ENCODE assay signal across 9 cellular contexts in the genomic region with DNA sequence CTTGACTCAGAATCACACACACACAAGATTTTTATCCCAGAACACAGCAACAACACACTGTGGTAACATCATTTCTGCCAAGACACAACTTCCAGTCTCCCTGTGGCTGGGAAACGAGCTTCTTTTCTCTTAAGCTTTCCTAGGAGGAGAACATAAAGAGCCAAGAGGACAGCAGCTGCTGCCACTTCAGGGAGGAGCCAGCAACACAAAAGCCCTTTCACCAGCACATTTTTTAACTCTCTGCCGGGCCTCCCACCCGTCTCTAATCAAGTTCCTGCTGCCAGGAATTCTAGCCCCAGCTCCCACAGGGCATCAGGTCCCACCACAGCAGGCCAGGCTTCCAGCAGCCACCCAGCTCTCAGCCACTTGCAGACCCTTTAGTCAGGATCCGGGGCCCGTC. TPM values are rescaled to one million over a fixed set of nuclear protein-coding genes. Genes with fewer than 3 reads are reported as not detected.
DNase-seq lines count a peak whose midpoint lies in the region; ATAC-seq, FAIRE-seq and TF ChIP-seq lines count a peak whose summit lies in the region.
"Had no signal": no experiment of that assay in that cellular context is flagged by ENCODE, and none has a peak within 500 bp of the region (broad histone marks: within the 10 kb centered on the region; RNA-seq: fewer than 3 reads in every experiment).

No MANE protein-coding gene starts in this region.

- H3K79me2 ChIP-seq in H1 (ENCODE audit: control insufficient read depth in 1 of 2, insufficient read depth in 2 of 2, low read length in 2 of 2): peaks cover 43 to 97% of the 10 kb centered on the region in 2 experiments
- H3K79me2 ChIP-seq: parathyroid adenoma had no signal

- no peak overlapping the region for H3K4ac ChIP-seq in H1 (replicated peaks; ENCODE audit: insufficient read length, low read depth, low read length)

- no peak overlapping the region for H2BK15ac ChIP-seq in H1 (ENCODE audit: low read length)

- no peak overlapping the region for H3K56ac ChIP-seq in H1 (replicated peaks; ENCODE audit: insufficient read length, low read depth, low read length)

- TF ChIP-seq EP300 in H1 (IDR thresholded peaks at IDR 0.05; ENCODE audit: borderline replicate concordance in 1 of 2, low read depth in 2 of 2, low read length in 2 of 2): 0 out of 3 replicates have a peak, but pooled peaks of 1 of the 2 experiments have one; percentile 61

- H2AK5ac ChIP-seq in H1 (ENCODE audit: low read depth, low read length): no peak overlapping the region

- no peak overlapping the region for H3K9ac ChIP-seq in H1 (replicated peaks in 1 of 4; ENCODE audit: extremely low read depth in 1 of 4, low read depth in 3 of 4, low read length in 3 of 4)
- H3K9ac ChIP-seq: parathyroid adenoma had no signal

- no peak overlapping the region for H2AFZ ChIP-seq in H1 (ENCODE audit: low read length)
- H2AFZ ChIP-seq: parathyroid adenoma had no signal

- WGBS in H1 (ENCODE audit: extremely low coverage in 1 of 2, insufficient coverage in 1 of 2, insufficient read length in 1 of 2, insufficient replicate concordance in 2 of 2, low coverage in 1 of 2, low lambda C conversion rate in 2 of 2, missing lambda C conversion rate in 1 of 2), 2 experiments: 9% methylated on average over 5 of the region's 5 CpGs; no CpG with 5 or more reads in 1 of the 2 experiments
- WGBS in thyroid gland, 2 donors: 31 to 38% methylated on average over 5 of the region's 5 CpGs

- H4K8ac ChIP-seq in H1 (ENCODE audit: extremely low read depth, insufficient read depth, low read length): no peak overlapping the region

- H3K23ac ChIP-seq in H1 (ENCODE audit: insufficient read length): no peak overlapping the region

- peak overlapping the region; percentile 43 to 54 for H3K4me2 ChIP-seq in H1 (ENCODE audit: insufficient read depth in 1 of 2, low read depth in 2 of 2, low read length in 2 of 2)

- peaks cover 12 to 34% (median 26%) of the 10 kb centered on the region in 4 experiments for H3K4me1 ChIP-seq in H1 (replicated peaks in 1 of 4; ENCODE audit: control insufficient read depth in 3 of 4, insufficient read depth in 4 of 4, low read length in 3 of 4)
- H3K4me1 ChIP-seq in thyroid gland: peaks cover 6 to 14% of the 10 kb centered on the region in 2 donors
- H3K4me1 ChIP-seq: parathyroid adenoma had no signal

- H3K27ac ChIP-seq in H1 (ENCODE audit: low read depth, low read length) (no peak overlapping the region), thyroid gland (peak overlapping the region in 2 of 3 donors; percentile 29 to 66)
- H3K27ac ChIP-seq: parathyroid adenoma had no signal

- H2BK12ac ChIP-seq in H1 (ENCODE audit: low read depth, low read length): no peak overlapping the region

- H3K9me3 ChIP-seq in H1 (ENCODE audit: insufficient read depth in 2 of 2, low read depth in 1 of 2, low read length in 1 of 2): no peaks in the 10 kb centered on the region
- no peaks in the 10 kb centered on the region for H3K9me3 ChIP-seq in thyroid gland

- FAIRE-seq in H1 (lab: Jason Lieb, UNC) (peak; percentile 62), GM12891 (lab: Jason Lieb, UNC) (no peak)

- H3K18ac ChIP-seq in H1 (ENCODE audit: extremely low read depth, low read length): no peak overlapping the region

- POLR2A ChIA-PET in H1 (lab: Charles Lee; ENCODE audit: partially characterized antibody): interaction anchor here (1.1 kb wide), 1 partner anchor 23 kb away, joined by 8 read pairs; the partner anchor contains the start of gene FAT1

- CTCF ChIA-PET in H1 (lab: Charles Lee; ENCODE audit: partially characterized antibody): interaction anchor here (0.8 to 2.7 kb wide), 3 partner anchors 9 to 32 kb away, joined by 3 to 21 read pairs (median 10); no protein-coding TSS in a partner anchor

- H3K4me3 ChIP-seq in H1 (ENCODE audit: extremely low read depth in 1 of 4, insufficient read depth in 2 of 4, low read depth in 3 of 4, low read length in 4 of 4) (peak overlapping the region in 2 of 4 experiments; percentile 7 to 23; a peak in 1 of 8 replicates), thyroid gland (replicated peaks in 1 of 3) (no peak overlapping the region)

- H3K14ac ChIP-seq in H1 (ENCODE audit: insufficient read length): no peak overlapping the region

- H4K20me1 ChIP-seq in H1 (replicated peaks in 1 of 2; ENCODE audit: control insufficient read depth in 1 of 2, insufficient read depth in 2 of 2, low read length in 2 of 2): peaks cover 10 to 36% of the 10 kb centered on the region in 2 experiments

- no peak for TF ChIP-seq CTCF in H1 (IDR thresholded peaks at IDR 0.05; ENCODE audit: control extremely low read depth in 1 of 3, insufficient read depth in 1 of 3, low read depth in 1 of 3, low read length in 3 of 3)
- no peak for TF ChIP-seq CTCF in thyroid gland (IDR thresholded peaks at IDR 0.05)

- no peak overlapping the region for H4K91ac ChIP-seq in H1 (replicated peaks; ENCODE audit: insufficient read length, low read length)

- no peak overlapping the region for H2BK120ac ChIP-seq in H1 (replicated peaks; ENCODE audit: low read depth, low read length)

- no peak overlapping the region for H2BK20ac ChIP-seq in H1 (ENCODE audit: low read length)

- no peaks in the 10 kb centered on the region for H3K23me2 ChIP-seq in H1 (ENCODE audit: low read depth, low read length)

- peak in 1 of 2 experiments; percentile 18; a peak in 2 of 4 replicates for TF ChIP-seq RAD21 in H1 (IDR thresholded peaks at IDR 0.05 in 1 of 2, conservative IDR thresholded peaks at IDR 0.05 in 1 of 2; ENCODE audit: low read depth in 2 of 2, low read length in 2 of 2)

- no peak overlapping the region for H2BK5ac ChIP-seq in H1 (ENCODE audit: low read depth, low read length)

- TF ChIP-seq POLR2A in H1 (IDR thresholded peaks at IDR 0.05; ENCODE audit: control extremely low read depth in 1 of 2, low read depth in 2 of 2, low read length in 2 of 2) (no peak), thyroid gland (IDR thresholded peaks at IDR 0.05) (no peak), GM12891 (IDR thresholded peaks at IDR 0.05; ENCODE audit: low read depth, low read length) (no peak)

- DNase-seq in NCI-H345 treated with DMSO at 0.1 percent for 48 hours (lab: John Stamatoyannopoulos, UW; ENCODE audit: unreplicated experiment) (peak; percentile 40), H1 (ENCODE audit: low read depth in 1 of 2, low spot score in 2 of 2) (peak in 1 of 2 experiments; percentile 64), medulla oblongata (ENCODE audit: extremely low spot score) (peak; percentile 75), thyroid gland (peak in 1 of 2 donors; percentile 24), GM12891 (ENCODE audit: insufficient read length, low spot score) (no peak), NCI-H2227 treated with DMSO at 0.1 percent for 48 hours (lab: John Stamatoyannopoulos, UW) (no peak)
- no peak for DNase-seq in activated CD4-positive, CD25-positive, alpha-beta regulatory T cell treated with anti-CD3 and anti-CD28 coated beads, Interleukin-2, amount 50 U/mL, for 72 hours

- no peak for ATAC-seq in HG03159 (IDR thresholded peaks at IDR 0.05; ENCODE audit: unreplicated experiment)

- H3K36me3 ChIP-seq in H1 (ENCODE audit: control insufficient read depth in 2 of 4, insufficient read depth in 4 of 4, low read length in 3 of 4) (peaks cover 4 to 51% (median 9%) of the 10 kb centered on the region in 4 experiments; a peak in 7 of 8 replicates), thyroid gland (no peaks in the 10 kb centered on the region)

- H3K79me1 ChIP-seq in H1 (ENCODE audit: low read depth, low read length): peaks cover 20% of the 10 kb centered on the region

- intact Hi-C loops in thyroid gland (cut with DNase I): no loop called here

- H3K27me3 ChIP-seq in H1 (replicated peaks in 1 of 4; ENCODE audit: control insufficient read depth in 3 of 4, extremely low read depth in 1 of 4, insufficient read depth in 3 of 4, low read length in 3 of 4) (no peaks in the 10 kb centered on the region), thyroid gland (no peaks in the 10 kb centered on the region)

- no peak overlapping the region for H4K5ac ChIP-seq in H1 (ENCODE audit: insufficient read length, low read depth, low read length)

TF ChIP-seq in H1, 55 proteins besides CTCF, POLR2A, EP300 and RAD21 (continues in another document):
- TF ChIP-seq, protein P1, sequence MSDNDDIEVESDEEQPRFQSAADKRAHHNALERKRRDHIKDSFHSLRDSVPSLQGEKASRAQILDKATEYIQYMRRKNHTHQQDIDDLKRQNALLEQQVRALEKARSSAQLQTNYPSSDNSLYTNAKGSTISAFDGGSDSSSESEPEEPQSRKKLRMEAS (IDR thresholded peaks at IDR 0.05): 0 out of 2 replicates have a peak, but pooled peaks have one; percentile 30
- TF ChIP-seq CHD1 (IDR thresholded peaks at IDR 0.05; ENCODE audit: low read depth, low read length) (no peak), RXRA (IDR thresholded peaks at IDR 0.05; ENCODE audit: insufficient read depth, low read depth, low read length) (0 out of 2 replicates have a peak, but pooled peaks have one; percentile 61), TBP (IDR thresholded peaks at IDR 0.05; ENCODE audit: low read depth, low read length) (peak; percentile 71; the same call in 1 of the 2 replicates), TEAD4 (IDR thresholded peaks at IDR 0.05; ENCODE audit: low read depth, low read length) (peak; percentile 77)

TF ChIP-seq in GM12891, 5 proteins besides CTCF, POLR2A, EP300 and RAD21:
- TF ChIP-seq POU2F2 (IDR thresholded peaks at IDR 0.05; ENCODE audit: low read depth, low read length) (no peak), SPI1 (IDR thresholded peaks at IDR 0.05; ENCODE audit: low read depth, low read length) (no peak)

RNA-seq across cellular contexts. Expression of gene FAT1, which starts 22.4 kb away (rescaled TPM):
- total RNA-seq in H1 (2021; fragmentation: NEBNext Ultra II Directional; extraction: Animal tissue kit (Norgen Biotek cat#: 25700)): 137 and 144 TPM in 2 replicates
- polyA plus RNA-seq in H1 (2011; rRNA removed): 84.0 and 94.4 TPM in 2 replicates
- 74.4 TPM for polyA plus RNA-seq in H1 (2011; cell fraction: cytosol; rRNA removed)
- 371 TPM for polyA plus RNA-seq in H1 (2011; cell fraction: nucleus; rRNA removed)
- 73.7 to 125 TPM (median 95.6 TPM) in 4 replicates for polyA plus RNA-seq in H1 (2012, experiment 1 of 2)
- polyA plus RNA-seq in H1 (2012, experiment 2 of 2): 10.8 TPM
- 93.1 TPM for polyA plus RNA-seq in H1 (2013, experiment 1 of 2)
- polyA plus RNA-seq in H1 (2013, experiment 2 of 2): 69.3 TPM
- 977 and 1,176 TPM in 2 replicates for polyA minus RNA-seq in H1 (2011; rRNA and poly(A)+ RNA removed)
- 243 TPM for polyA minus RNA-seq in H1 (2011; cell fraction: cytosol; rRNA and poly(A)+ RNA removed)
- 409 TPM for polyA minus RNA-seq in H1 (2011; cell fraction: nucleus; rRNA and poly(A)+ RNA removed)
- 10 to 100 TPM; 73.1 to 95.6 (median 76.5) TPM for total RNA-seq in thyroid gland
- 0.04 TPM for polyA plus RNA-seq in GM12891 (2012; ENCODE audit: low read depth, missing spikeins)

Comparison
In these comparisons a context has a peak if more than half of its experiments do, and no peak if none do; other contexts are left out.
1. DNase-seq: peak in NCI-H345 treated with DMSO at 0.1 percent for 48 hours (single experiment) and medulla oblongata (single experiment); none in GM12891 (single experiment), NCI-H2227 treated with DMSO at 0.1 percent for 48 hours (single experiment) and activated CD4-positive, CD25-positive, alpha-beta regulatory T cell treated with anti-CD3 and anti-CD28 coated beads, Interleukin-2, amount 50 U/mL, for 72 hours (single experiment).